26 cellular contexts compared by ENCODE assay signal in the genomic region with DNA sequence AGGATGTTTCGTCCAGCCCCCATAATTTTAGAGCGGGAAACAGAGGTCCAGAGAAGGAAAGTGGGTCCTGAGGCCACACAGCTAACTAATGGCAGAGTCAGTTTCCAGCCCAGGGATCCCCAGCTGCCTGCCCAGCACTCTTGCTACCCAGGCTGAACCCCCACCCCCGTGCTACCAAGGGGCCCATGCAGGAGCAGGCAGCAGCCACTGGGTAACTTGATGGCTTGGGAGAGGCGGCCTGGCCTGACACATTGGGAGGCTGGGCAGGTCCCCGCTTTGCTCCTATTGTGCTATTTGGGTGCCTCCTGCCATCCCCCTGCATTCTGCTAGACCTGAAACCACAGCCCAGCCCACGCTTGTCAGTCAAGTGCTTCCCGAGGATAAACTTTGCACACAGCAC. TPM values are rescaled to one million over a fixed set of nuclear protein-coding genes. Genes with fewer than 3 reads are reported as not detected.
A peak's percentile ranks its signal among the peaks of the same experiment; 100 is the strongest.
DNase-seq lines count a peak whose midpoint lies in the region; ATAC-seq and TF ChIP-seq lines count a peak whose summit lies in the region.
"Had no signal": no experiment of that assay in that cellular context is flagged by ENCODE, and none has a peak within 500 bp of the region (broad histone marks: within the 10 kb centered on the region; RNA-seq: fewer than 3 reads in every experiment).

No MANE protein-coding gene starts in this region.

- no peak for TF ChIP-seq CTCF in heart right ventricle (IDR thresholded peaks at IDR 0.05)
- TF ChIP-seq CTCF in progenitor cell of endocrine pancreas (IDR thresholded peaks at IDR 0.05; ENCODE audit: unreplicated experiment) = no peak

- no peak overlapping the region for H3K27ac ChIP-seq in heart right ventricle
- peak overlapping the region; percentile 62 to 98 for H3K27ac ChIP-seq in esophagus (ENCODE audit: low read depth in 2 of 2, low read length in 1 of 2)
- H3K27ac ChIP-seq: GM23248, pancreas, Peyer's patch had no signal

- H3K4me3 ChIP-seq in heart right ventricle (no peak overlapping the region), esophagus (ENCODE audit: low read depth in 1 of 2, low read length in 2 of 2) (no peak overlapping the region)
- H3K4me3 ChIP-seq: GM23248, pancreas, Peyer's patch had no signal

- H3K36me3 Mint-ChIP-seq in progenitor cell of endocrine pancreas (ENCODE audit: insufficient read depth) = no peaks in the 10 kb centered on the region
- H3K36me3 Mint-ChIP-seq: naive thymus-derived CD4-positive, alpha-beta T cell had no signal

- peaks cover 0 to 3% (median 0%) of the 10 kb centered on the region in 7 donors for H3K27me3 ChIP-seq in heart right ventricle
- no peaks in the 10 kb centered on the region for H3K27me3 ChIP-seq in esophagus (ENCODE audit: control insufficient read depth in 1 of 2, insufficient read depth in 2 of 2, low read length in 2 of 2)
- H3K27me3 ChIP-seq: BE2C, pancreas, Peyer's patch had no signal

- H3K36me3 ChIP-seq in heart right ventricle = no peaks in the 10 kb centered on the region
- no peaks in the 10 kb centered on the region for H3K36me3 ChIP-seq in esophagus (ENCODE audit: control insufficient read depth in 2 of 2, insufficient read depth in 2 of 2, low read length in 1 of 2)
- H3K36me3 ChIP-seq: BE2C, pancreas, Peyer's patch had no signal

- H3K4me1 ChIP-seq in heart right ventricle (peaks cover 0 to 10% (median 0%) of the 10 kb centered on the region in 9 donors), esophagus (ENCODE audit: control insufficient read depth in 2 of 2, insufficient read depth in 2 of 2, low read length in 1 of 2) (peaks cover 13 to 48% of the 10 kb centered on the region in 2 donors)
- H3K4me1 ChIP-seq: pancreas, Peyer's patch had no signal

- intact Hi-C loops in cardiac septum (cut with DNase I) = no loop called here
- intact Hi-C loops in heart right ventricle (cut with DNase I) = no loop called here

- H3K4me3 Mint-ChIP-seq in progenitor cell of endocrine pancreas (ENCODE audit: low read depth) = no peak overlapping the region
- H3K4me3 Mint-ChIP-seq: naive thymus-derived CD4-positive, alpha-beta T cell; T-helper 2 cell treated with Interferon-gamma antibody and Interleukin-4, amounts not matched to agents 5 μg/mL and 100 μg/mL, for 36 hours had no signal

- peak overlapping the region; percentile 86 for H3K27ac Mint-ChIP-seq in progenitor cell of endocrine pancreas
- H3K27ac Mint-ChIP-seq: T-helper 2 cell treated with Interferon-gamma antibody and Interleukin-4, amounts not matched to agents 5 μg/mL and 100 μg/mL, for 36 hours had no signal

- no peaks in the 10 kb centered on the region for H3K9me3 ChIP-seq in heart right ventricle
- H3K9me3 ChIP-seq in esophagus (ENCODE audit: control insufficient read depth in 2 of 2, insufficient read depth in 1 of 2, low read depth in 1 of 2, low read length in 1 of 2) = no peaks in the 10 kb centered on the region
- H3K9me3 ChIP-seq: BE2C, pancreas, Peyer's patch, SK-N-SH had no signal

- peaks cover 13% of the 10 kb centered on the region for H3K4me1 Mint-ChIP-seq in progenitor cell of endocrine pancreas (ENCODE audit: low read depth)

- peak; percentile 62 for DNase-seq in cardiac septum (ENCODE audit: low spot score)
- no peak for DNase-seq in heart right ventricle
- DNase-seq in progenitor cell of endocrine pancreas (ENCODE audit: low spot score, unreplicated experiment) = no peak
- DNase-seq in stimulated activated CD4-positive, alpha-beta T cell treated with anti-CD3 and anti-CD28 coated beads, Interleukin-2, amount 100 ng/mL, for 48 hours = no peak
- DNase-seq in HUDEP-2 (lab: John Stamatoyannopoulos, UW; ENCODE audit: unreplicated experiment in 76 of 76) = no peak
- no peak for DNase-seq in HCEC 1CT
- DNase-seq: activated CD4-positive, alpha-beta T cell treated with anti-CD3 and anti-CD28 coated beads, Interleukin-2, amount 50 U/mL, for 48 hours; activated CD4-positive, CD25-positive, alpha-beta regulatory T cell; activated CD8-positive, alpha-beta memory T cell treated with anti-CD3 and anti-CD28 coated beads, Interleukin-2, amount 50 U/mL, for 48 hours; activated gamma-delta T cell treated with Interleukin-2 at 50 U/mL for 16 hours; amygdala; BE2C; COR-L47; dermis blood vessel endothelial cell; GM23248; IMR-90; left cardiac atrium; naive thymus-derived CD4-positive, alpha-beta T cell; NCI-H2081; NK-92 treated with Interleukin-12 subunit alpha and Interleukin-12 subunit beta, amount 100 ng/mL, for 24 hours; SK-N-SH had no signal

- no peaks in the 10 kb centered on the region for H3K9me3 Mint-ChIP-seq in progenitor cell of endocrine pancreas (ENCODE audit: low read depth)
- H3K9me3 Mint-ChIP-seq: naive thymus-derived CD4-positive, alpha-beta T cell; T-helper 2 cell treated with Interferon-gamma antibody and Interleukin-4, amounts not matched to agents 5 μg/mL and 100 μg/mL, for 36 hours had no signal

- ATAC-seq in heart right ventricle (no peak), HG03280 (IDR thresholded peaks at IDR 0.05; ENCODE audit: unreplicated experiment) (no peak)
- ATAC-seq: left cardiac atrium; naive thymus-derived CD4-positive, alpha-beta T cell had no signal

- 89 to 91% methylated on average over 7 of the region's 7 CpGs for WGBS in heart right ventricle, 2 donors
- WGBS in esophagus, 2 donors = 83 to 84% methylated on average over 7 of the region's 7 CpGs

- peaks cover 18% of the 10 kb centered on the region for H3K27me3 Mint-ChIP-seq in progenitor cell of endocrine pancreas

RNA-seq across cellular contexts. Expression of gene PAK6, which starts 6.8 kb away (rescaled TPM):
- total RNA-seq in cardiac septum (2.6 TPM), heart right ventricle (10 to 100 TPM in 1 of 10 donors, 1 to 10 TPM in 9; 5.9 to 14.1 (median 7.6) TPM), progenitor cell of endocrine pancreas (13.2 and 13.8 TPM in 2 replicates)
- polyA plus RNA-seq in heart right ventricle (1 to 10 TPM in 1 of 2 donors, under 1 TPM in 1; 0.48 to 3.0 TPM), esophagus (10 to 100 TPM; 14.7 to 16.6 TPM)
- total RNA-seq: dermis blood vessel endothelial cell, GM23248, IMR-90 had no signal
- polyA plus RNA-seq: GM23248; naive thymus-derived CD4-positive, alpha-beta T cell had no signal

RNA-seq across cellular contexts. Expression of gene ANKRD63, which starts 37.2 kb away (rescaled TPM):
- total RNA-seq in cardiac septum (not detected), heart right ventricle (1 to 10 TPM in 1 of 10 donors, under 1 TPM in 3, not detected in 6; 0.26 to 1.9 (median 0.44) TPM), progenitor cell of endocrine pancreas (not detected in 2 replicates)
- polyA plus RNA-seq in heart right ventricle (not detected), esophagus (not detected)
- total RNA-seq: dermis blood vessel endothelial cell, GM23248, IMR-90, pancreas, Peyer's patch had no signal
- polyA plus RNA-seq: GM23248; IMR-90; naive thymus-derived CD4-positive, alpha-beta T cell; pancreas; SK-N-SH had no signal

Comparison
In these comparisons a context has a peak if more than half of its experiments do, and no peak if none do; other contexts are left out.
1. H3K27ac ChIP-seq: peak in esophagus (2 of 2); none in heart right ventricle (0 of 10).